8 cellular contexts compared by ENCODE assay signal in genomic region chr1:160726498-160727391, GRCh38. TPM values are rescaled to one million over a fixed set of nuclear protein-coding genes. Genes with fewer than 3 reads are reported as not detected.
DNase-seq lines count a peak whose midpoint lies in the region; ATAC-seq and TF ChIP-seq lines count a peak whose summit lies in the region.

No MANE protein-coding gene starts in this region.

- H3K4me2 ChIP-seq in smooth muscle cell: no peak overlapping the region

- H3K4me1 Mint-ChIP-seq in T-helper 17 cell: peaks cover 13% of the 10 kb centered on the region

- ATAC-seq in HG02623 (IDR thresholded peaks at IDR 0.05; ENCODE audit: unreplicated experiment): peak; percentile 65
- ATAC-seq in T-helper 17 cell: peak; percentile 85

- H3K27ac ChIP-seq in breast epithelium: peak overlapping the region in 1 of 2 donors; percentile 30
- no peak overlapping the region for H3K27ac ChIP-seq in smooth muscle cell (ENCODE audit: low read depth)

- 9% methylated on average over 8 of the region's 8 CpGs for WGBS in smooth muscle cell (ENCODE audit: low lambda C conversion rate)

- H2AFZ ChIP-seq in smooth muscle cell (ENCODE audit: low read depth): peak overlapping the region; percentile 6

- intact Hi-C loops in breast epithelium (cut with DNase I; ENCODE audit: low total_unique reads): loop anchor here (10.0 kb wide), 1 partner anchor 388 kb away; the partner anchor contains the start of genes NIT1 and PFDN2

- H3K4me3 Mint-ChIP-seq in T-helper 17 cell: no peak overlapping the region

- H3K36me3 ChIP-seq in breast epithelium (no peaks in the 10 kb centered on the region), smooth muscle cell (ENCODE audit: low read depth) (no peaks in the 10 kb centered on the region)

- no peaks in the 10 kb centered on the region for H3F3A ChIP-seq in smooth muscle cell (ENCODE audit: low read depth)

- H3K27me3 ChIP-seq in breast epithelium: no peaks in the 10 kb centered on the region
- no peaks in the 10 kb centered on the region for H3K27me3 ChIP-seq in smooth muscle cell (ENCODE audit: low read depth)

- H3K4me1 ChIP-seq in breast epithelium (peaks cover 0 to 7% of the 10 kb centered on the region in 2 donors), smooth muscle cell (ENCODE audit: low read depth) (no peaks in the 10 kb centered on the region)

- no peak overlapping the region for H3K9ac ChIP-seq in smooth muscle cell (ENCODE audit: low read depth)

- no peaks in the 10 kb centered on the region for H3K79me2 ChIP-seq in smooth muscle cell (ENCODE audit: low read depth)

- H3K36me3 Mint-ChIP-seq in T-helper 17 cell (ENCODE audit: low read depth): no peaks in the 10 kb centered on the region

- H3K9me3 ChIP-seq in T-helper 17 cell (ENCODE audit: control insufficient read depth, low read length, poor library complexity, severe bottlenecking) (no peaks in the 10 kb centered on the region), breast epithelium (no peaks in the 10 kb centered on the region), smooth muscle cell (replicated peaks; ENCODE audit: low read depth) (no peaks in the 10 kb centered on the region)

- TF ChIP-seq POLR2A in breast epithelium (IDR thresholded peaks at IDR 0.05): no peak

- no peak overlapping the region for H3K27ac Mint-ChIP-seq in T-helper 17 cell

- no peaks in the 10 kb centered on the region for H4K20me1 ChIP-seq in smooth muscle cell (ENCODE audit: low read depth)

- no peaks in the 10 kb centered on the region for H3K27me3 Mint-ChIP-seq in T-helper 17 cell

- DNase-seq in NCI-H1417 (lab: John Stamatoyannopoulos, UW) (peak; percentile 13 to 96 (median 63)), NCI-H1417 treated with DMSO at 0.1 percent for 48 hours (lab: John Stamatoyannopoulos, UW) (no peak), NCI-H1694 treated with DMSO at 0.1 percent for 48 hours (lab: John Stamatoyannopoulos, UW) (peak; percentile 74), T-helper 17 cell (peak in 2 of 3 donors; percentile 30 to 34), breast epithelium (ENCODE audit: low spot score in 2 of 2) (peak in 1 of 2 donors; percentile 45), iPS-NIHi11 (ENCODE audit: low spot score) (peak; percentile 83), smooth muscle cell (lab: John Stamatoyannopoulos, UW; ENCODE audit: unreplicated experiment) (no peak)

- TF ChIP-seq CTCF in breast epithelium (IDR thresholded peaks at IDR 0.05): peak in 2 of 3 donors; percentile 67 to 72
- peak; percentile 83 for TF ChIP-seq CTCF in smooth muscle cell (IDR thresholded peaks at IDR 0.05; ENCODE audit: borderline replicate concordance, insufficient read depth, poor library complexity, severe bottlenecking)

- H3K4me3 ChIP-seq in breast epithelium (no peak overlapping the region), smooth muscle cell (no peak overlapping the region)

RNA-seq across cellular contexts. Expression of gene SLAMF7, which starts 12.3 kb away (rescaled TPM):
- total RNA-seq in T-helper 17 cell: 1 to 10 TPM; 3.1 to 3.9 TPM
- 1 to 10 TPM in 2 of 3 donors, under 1 TPM in 1; 0.48 to 5.7 (median 3.3) TPM for total RNA-seq in breast epithelium
- total RNA-seq in smooth muscle cell: not detected in 2 replicates
- 0.38 TPM in 1 of 2 replicates, not detected in the other for polyA plus RNA-seq in smooth muscle cell

RNA-seq across cellular contexts. Expression of gene CD48, which starts 15.1 kb away (rescaled TPM):
- total RNA-seq in T-helper 17 cell: 100 to 1,000 TPM; 386 to 387 TPM
- total RNA-seq in breast epithelium: 10 to 100 TPM in 1 of 3 donors, 1 to 10 TPM in 2; 5.4 to 12.3 (median 8.8) TPM
- not detected in 2 replicates for total RNA-seq in smooth muscle cell
- polyA plus RNA-seq in smooth muscle cell: 0.37 TPM in 1 of 2 replicates, not detected in the other

Comparison
In these comparisons a context has a peak if more than half of its experiments do, and no peak if none do; other contexts are left out.
1. DNase-seq: peak in NCI-H1417 (3 of 3), NCI-H1694 treated with DMSO at 0.1 percent for 48 hours (single experiment), T-helper 17 cell (2 of 3) and iPS-NIHi11 (single experiment); none in NCI-H1417 treated with DMSO at 0.1 percent for 48 hours (single experiment) and smooth muscle cell (single experiment).
2. RNA of gene CD48, which starts 15.1 kb away (total RNA-seq): 386 to 387 TPM in T-helper 17 cell; 5.4 to 12.3 TPM in breast epithelium and not detected in smooth muscle cell; every median in the first group is over 10 times any median in the second.